26 cellular contexts compared by ENCODE assay signal in the genomic region with DNA sequence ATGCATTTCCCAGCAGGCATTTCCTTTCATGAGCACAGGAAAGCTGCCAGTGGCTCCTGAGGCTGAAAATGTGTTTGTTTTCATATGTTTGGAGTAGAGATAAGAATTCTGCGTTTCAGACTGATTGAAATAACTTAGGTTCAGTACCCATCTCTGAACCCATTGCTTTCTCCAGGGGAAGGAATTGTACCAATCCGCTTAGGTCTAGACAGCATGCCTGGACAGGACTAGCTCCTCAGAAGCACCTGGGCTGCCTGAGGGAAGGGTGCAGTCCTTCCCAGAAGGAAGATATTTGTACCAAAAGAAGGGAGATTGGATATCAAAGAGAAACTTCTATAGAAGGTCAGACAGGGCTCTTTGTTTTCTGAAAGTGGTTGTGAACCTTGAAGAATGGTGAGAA.
"Had no signal": no experiment of that assay in that cellular context is flagged by ENCODE, and none has a peak within 500 bp of the region (broad histone marks: within the 10 kb centered on the region; RNA-seq: fewer than 3 reads in every experiment).

No MANE protein-coding gene starts in this region.

- H3K4me3 ChIP-seq: body of pancreas, cardiac muscle cell, MG63, SJSA1 had no signal

- H3K36me3 Mint-ChIP-seq: activated CD8-positive, alpha-beta memory T cell treated with anti-CD3 and anti-CD28 coated beads, Interleukin-2, amount 10 ng/mL, durations not matched to agents 7 days and 5 days; activated naive CD4-positive, alpha-beta T cell treated with anti-CD3 and anti-CD28 coated beads, Interleukin-2, amount 50 U/mL, for 24 hours had no signal

- H3K27ac ChIP-seq: body of pancreas, cardiac muscle cell, KMS-11, SJSA1 had no signal

- H3K9me3 ChIP-seq: body of pancreas, MG63, SJSA1 had no signal

- H3K27me3 Mint-ChIP-seq: activated CD8-positive, alpha-beta memory T cell treated with anti-CD3 and anti-CD28 coated beads, Interleukin-2, amount 10 ng/mL, durations not matched to agents 7 days and 5 days; activated naive CD4-positive, alpha-beta T cell treated with anti-CD3 and anti-CD28 coated beads, Interleukin-2, amount 50 U/mL, for 24 hours; activated T-cell treated with anti-CD3 and anti-CD28 coated beads, Interleukin-2, amount 50 U/mL, for 24 hours had no signal

- H3K27ac Mint-ChIP-seq: activated CD8-positive, alpha-beta memory T cell treated with anti-CD3 and anti-CD28 coated beads, Interleukin-2, amount 10 ng/mL, durations not matched to agents 7 days and 5 days; activated CD8-positive, alpha-beta T cell treated with anti-CD3 and anti-CD28 coated beads, Interleukin-2, amount 10 ng/mL, durations not matched to agents 7 days and 5 days; activated naive CD4-positive, alpha-beta T cell treated with anti-CD3 and anti-CD28 coated beads, Interleukin-2, amount 50 U/mL, for 24 hours; activated T-cell treated with anti-CD3 and anti-CD28 coated beads, Interleukin-2, amount 50 U/mL, for 24 hours; activated T-helper 1 cell treated with anti-CD3 and anti-CD28 coated beads, Interleukin-12 subunit alpha, Interleukin-12 subunit beta, Interleukin-2, Interleukin-4 antibody, amounts not matched to agents 30 ng/mL and 10 ng/mL and 1 ng/mL, durations not matched to agents 14 hours and 24 hours and 36 hours; T-helper 2 cell treated with Interferon-gamma antibody and Interleukin-4, amounts not matched to agents 5 μg/mL and 100 μg/mL, for 36 hours had no signal

- H3K36me3 ChIP-seq: cardiac muscle cell, MG63, SJSA1 had no signal

- H3K9me3 Mint-ChIP-seq: activated T-helper 1 cell treated with anti-CD3 and anti-CD28 coated beads, Interleukin-12 subunit alpha, Interleukin-12 subunit beta, Interleukin-2, Interleukin-4 antibody, amounts not matched to agents 30 ng/mL and 10 ng/mL and 1 ng/mL, durations not matched to agents 14 hours and 24 hours and 36 hours; T-helper 2 cell treated with Interferon-gamma antibody and Interleukin-4, amounts not matched to agents 5 μg/mL and 100 μg/mL, for 36 hours had no signal

- DNase-seq: activated CD4-positive, alpha-beta T cell treated with anti-CD3 and anti-CD28 coated beads for 4 hours; activated CD8-positive, alpha-beta memory T cell treated with anti-CD3 and anti-CD28 coated beads, Interleukin-2, amount 10 ng/mL, durations not matched to agents 7 days and 5 days; activated CD8-positive, alpha-beta T cell treated with anti-CD3 and anti-CD28 coated beads, Interleukin-2, amount 10 ng/mL, durations not matched to agents 7 days and 5 days; activated effector memory CD4-positive, alpha-beta T cell treated with Interleukin-2 at 50 U/mL for 16 hours; activated naive CD4-positive, alpha-beta T cell; activated T-cell treated with anti-CD3 and anti-CD28 coated beads, Interleukin-2, amount 50 U/mL, for 24 hours; aorta; body of pancreas; MV-4-11; NCI-H1092 treated with DMSO at 0.1 percent for 48 hours; NCI-H1417 treated with DMSO at 0.1 percent for 48 hours; NCI-H1694; NCI-H2029 treated with DMSO at 0.1 percent for 48 hours; NCI-H510A; NCI-H526 treated with DMSO at 0.1 percent for 48 hours; SHP77; SW 1271 had no signal

- H3K27me3 ChIP-seq: body of pancreas, cardiac muscle cell, MG63, SJSA1 had no signal

- ATAC-seq: activated CD4-positive, CD25-positive, alpha-beta regulatory T cell treated with anti-CD3 and anti-CD28 coated beads, Interleukin-2, amount 50 U/mL, for 24 hours; activated CD8-positive, alpha-beta memory T cell treated with anti-CD3 and anti-CD28 coated beads, Interleukin-2, amount 10 ng/mL, durations not matched to agents 7 days and 5 days; activated CD8-positive, alpha-beta T cell treated with anti-CD3 and anti-CD28 coated beads, Interleukin-2, amount 10 ng/mL, durations not matched to agents 7 days and 5 days; body of pancreas; SK-N-SH treated with all-trans-retinoic acid at 6 μM for 48 hours had no signal

- H3K4me3 Mint-ChIP-seq: activated CD8-positive, alpha-beta memory T cell treated with anti-CD3 and anti-CD28 coated beads, Interleukin-2, amount 10 ng/mL, durations not matched to agents 7 days and 5 days; activated CD8-positive, alpha-beta T cell treated with anti-CD3 and anti-CD28 coated beads, Interleukin-2, amount 10 ng/mL, durations not matched to agents 7 days and 5 days; activated naive CD4-positive, alpha-beta T cell treated with anti-CD3 and anti-CD28 coated beads, Interleukin-2, amount 50 U/mL, for 24 hours; activated T-cell treated with anti-CD3 and anti-CD28 coated beads, Interleukin-2, amount 50 U/mL, for 24 hours; activated T-helper 1 cell treated with anti-CD3 and anti-CD28 coated beads, Interleukin-12 subunit alpha, Interleukin-12 subunit beta, Interleukin-2, Interleukin-4 antibody, amounts not matched to agents 30 ng/mL and 10 ng/mL and 1 ng/mL, durations not matched to agents 14 hours and 24 hours and 36 hours; T-helper 2 cell treated with Interferon-gamma antibody and Interleukin-4, amounts not matched to agents 5 μg/mL and 100 μg/mL, for 36 hours had no signal

- H3K4me2 ChIP-seq: KMS-11 had no signal

- H3K4me1 Mint-ChIP-seq: activated CD8-positive, alpha-beta memory T cell treated with anti-CD3 and anti-CD28 coated beads, Interleukin-2, amount 10 ng/mL, durations not matched to agents 7 days and 5 days; activated naive CD4-positive, alpha-beta T cell treated with anti-CD3 and anti-CD28 coated beads, Interleukin-2, amount 50 U/mL, for 24 hours had no signal

- H3K4me1 ChIP-seq: body of pancreas had no signal
